1 cellular context compared by ENCODE assay signal in genomic region chr19:19628499-19629134, GRCh38.
TF ChIP-seq lines count a peak whose summit lies in the region.

No MANE protein-coding gene starts in this region.

TF ChIP-seq in SK-N-SH, 30 proteins besides CTCF, POLR2A, EP300 and RAD21 (continued from another document):
- TF ChIP-seq IRF3 (IDR thresholded peaks at IDR 0.05; ENCODE audit: low read depth, low read length) (no peak), MEF2A (IDR thresholded peaks at IDR 0.05; ENCODE audit: borderline replicate concordance, low read depth) (no peak), ELF1 (IDR thresholded peaks at IDR 0.05) (no peak), JUND (IDR thresholded peaks at IDR 0.05) (no peak), RXRA (IDR thresholded peaks at IDR 0.05; ENCODE audit: borderline replicate concordance, low read depth) (no peak), GATA2 (CRISPR knock-in tag; IDR thresholded peaks at IDR 0.05) (no peak), RCOR1 (IDR thresholded peaks at IDR 0.05; ENCODE audit: low read length) (no peak), FOXJ3 (CRISPR knock-in tag; IDR thresholded peaks at IDR 0.05) (no peak), RFX5 (IDR thresholded peaks at IDR 0.05; ENCODE audit: low read length) (no peak), NRF1 (IDR thresholded peaks at IDR 0.05; ENCODE audit: low read depth, low read length) (no peak)
